In genomic region chr12:111435661-111436201, GRCh38 we compare ENCODE assay signal across 1 cellular context.
A peak's percentile ranks its signal among the peaks of the same experiment; 100 is the strongest.
TF ChIP-seq lines count a peak whose summit lies in the region.

No MANE protein-coding gene starts in this region.

TF ChIP-seq in HepG2, 621 proteins besides CTCF, POLR2A, EP300 and RAD21:
- peak; percentile 19 for TF ChIP-seq AGO2 (optimal IDR thresholded peaks at IDR 0.05; ENCODE audit: low read depth, low read length)
- no peak for TF ChIP-seq ZNF550 (CRISPR knock-in tag; IDR thresholded peaks at IDR 0.05; ENCODE audit: borderline replicate concordance)
- peak; percentile 47 for TF ChIP-seq RBM22 (optimal IDR thresholded peaks at IDR 0.05; ENCODE audit: low read length)
- no peak for TF ChIP-seq JUND (CRISPR knock-in tag; IDR thresholded peaks at IDR 0.05)
- no peak for TF ChIP-seq CEBPZ (IDR thresholded peaks at IDR 0.05; ENCODE audit: low read length)
